15 cellular contexts compared by ENCODE assay signal in genomic region chr6:101662111-101662897, GRCh38.
DNase-seq lines count a peak whose midpoint lies in the region; ATAC-seq, FAIRE-seq and TF ChIP-seq lines count a peak whose summit lies in the region.
"Had no signal": no experiment of that assay in that cellular context is flagged by ENCODE, and none has a peak within 500 bp of the region (broad histone marks: within the 10 kb centered on the region; RNA-seq: fewer than 3 reads in every experiment).

No MANE protein-coding gene starts in this region.

- POLR2A ChIA-PET in GM12878 (lab: Charles Lee) = no interaction called here

- TF ChIP-seq RAD21 in GM12878 (IDR thresholded peaks at IDR 0.05; ENCODE audit: insufficient read depth, low read depth, low read length) = no peak

- intact Hi-C loops in GM12878 (cut with micrococcal nuclease; ENCODE audit: unreplicated experiment) = no loop called here

- H3K4me1 ChIP-seq in GM12878 (ENCODE audit: control insufficient read depth, insufficient read depth, low read length) (no peaks in the 10 kb centered on the region), foreskin keratinocyte (peaks cover 11% of the 10 kb centered on the region)
- H3K4me1 ChIP-seq: upper lobe of right lung had no signal

- no peaks in the 10 kb centered on the region for H4K20me1 ChIP-seq in GM12878 (ENCODE audit: control insufficient read depth, insufficient read depth)

- in situ Hi-C loops in GM12878 (cut with MboI) = no loop called here

- DNase-seq in GM12878 (ENCODE audit: low read depth, low spot score) (no peak), NCI-H69 (lab: John Stamatoyannopoulos, UW) (no peak), foreskin keratinocyte (no peak), omental fat pad (ENCODE audit: low spot score) (no peak), pons (ENCODE audit: low spot score) (no peak)
- DNase-seq: amniotic stem cell; CD4-positive, alpha-beta memory T cell; cortex of kidney; ovary; T-helper 9 cell; upper lobe of right lung had no signal

- TF ChIP-seq CTCF in GM12878 (IDR thresholded peaks at IDR 0.05 in 2 of 3, conservative IDR thresholded peaks at IDR 0.05 in 1 of 3; ENCODE audit: control insufficient read depth in 2 of 3, extremely low read depth in 1 of 3, insufficient read depth in 1 of 3, low read depth in 3 of 3, low read length in 3 of 3) (no peak), foreskin keratinocyte (conservative IDR thresholded peaks at IDR 0.05) (no peak), omental fat pad (IDR thresholded peaks at IDR 0.05) (no peak)

- H3K4me3 ChIP-seq in GM12878 = no peak overlapping the region
- H3K4me3 ChIP-seq: ovary, upper lobe of right lung had no signal

- no peaks in the 10 kb centered on the region for H3K36me3 ChIP-seq in GM12878 (ENCODE audit: control insufficient read depth in 2 of 2, insufficient read depth in 2 of 2, low read length in 1 of 2)
- H3K36me3 ChIP-seq: ovary, upper lobe of right lung had no signal

- ATAC-seq in GM19043 (IDR thresholded peaks at IDR 0.05; ENCODE audit: low read depth, unreplicated experiment) = peak; percentile 71
- peak; percentile 93 for ATAC-seq in GM21723 (IDR thresholded peaks at IDR 0.05; ENCODE audit: unreplicated experiment)
- peak; percentile 84 for ATAC-seq in HG03103 (IDR thresholded peaks at IDR 0.05; ENCODE audit: low read depth, unreplicated experiment)
- peak; percentile 83 for ATAC-seq in GM12878
- no peak for ATAC-seq in foreskin keratinocyte
- ATAC-seq in omental fat pad (ENCODE audit: low FRiP score) = no peak
- ATAC-seq: upper lobe of right lung had no signal

- no TSS peak for BruUV-seq in GM12878 (replicated peaks; lab: Mats Ljungman, UMichigan)

- H3K27ac ChIP-seq in GM12878 (ENCODE audit: control insufficient read depth, insufficient read depth) = no peak overlapping the region
- no peak overlapping the region for H3K27ac ChIP-seq in foreskin keratinocyte
- H3K27ac ChIP-seq: ovary, upper lobe of right lung had no signal

- H3K9ac ChIP-seq in GM12878 (ENCODE audit: control insufficient read depth, insufficient read depth, low read length) = no peak overlapping the region

- CTCF ChIA-PET in GM12878 (lab: Yijun Ruan, JAX) = no interaction called here

- TF ChIP-seq POLR2A in GM12878 (IDR thresholded peaks at IDR 0.05; ENCODE audit: low read depth, low read length) = no peak

- SMC1A ChIA-PET in GM12878 (lab: Charles Lee; ENCODE audit: uncharacterized antibody, unreplicated experiment) = no interaction called here

- H3K4me2 ChIP-seq in GM12878 (ENCODE audit: control insufficient read depth, insufficient read depth) = no peak overlapping the region

- no peak overlapping the region for H2AFZ ChIP-seq in GM12878 (ENCODE audit: control insufficient read depth, low read depth, low read length)

- no peaks in the 10 kb centered on the region for H3K79me2 ChIP-seq in GM12878 (ENCODE audit: control insufficient read depth, insufficient read depth, low read length)

- H3K9me3 ChIP-seq in GM12878 (replicated peaks; ENCODE audit: control insufficient read depth, insufficient read depth, low read length) = no peaks in the 10 kb centered on the region
- H3K9me3 ChIP-seq: ovary, upper lobe of right lung had no signal

- no peak for TF ChIP-seq EP300 in GM12878 (IDR thresholded peaks at IDR 0.05; ENCODE audit: borderline replicate concordance in 1 of 2, control insufficient read depth in 1 of 2, low read depth in 2 of 2, low read length in 2 of 2)

- peak; percentile 49 for FAIRE-seq in GM12878 (lab: Jason Lieb, UNC)
- FAIRE-seq: H1 had no signal

- no peaks in the 10 kb centered on the region for H3K27me3 ChIP-seq in GM12878 (replicated peaks in 1 of 2; ENCODE audit: control insufficient read depth in 2 of 2, insufficient read depth in 2 of 2, low read length in 1 of 2)
- no peaks in the 10 kb centered on the region for H3K27me3 ChIP-seq in foreskin keratinocyte
- H3K27me3 ChIP-seq: ovary, upper lobe of right lung had no signal

- 18% methylated on average over 2 of the region's 2 CpGs for WGBS in GM12878 (ENCODE audit: insufficient coverage, insufficient replicate concordance, low lambda C conversion rate, missing lambda C conversion rate)

- RAD21 ChIA-PET in GM12878 (lab: Charles Lee; ENCODE audit: unreplicated experiment) = no interaction called here

TF ChIP-seq in GM12878, 131 proteins besides CTCF, POLR2A, EP300 and RAD21:
- TF ChIP-seq SPI1 (IDR thresholded peaks at IDR 0.05; ENCODE audit: borderline replicate concordance, insufficient read depth, low read depth, low read length) (peak; percentile 14; the same call in 1 of the 2 replicates), IKZF2 (IDR thresholded peaks at IDR 0.05) (no peak)

Comparison
In these comparisons a context has a peak if more than half of its experiments do, and no peak if none do; other contexts are left out.
1. ATAC-seq: peak in GM19043 (single experiment), GM21723 (single experiment), HG03103 (single experiment) and GM12878 (single experiment); none in foreskin keratinocyte (single experiment) and omental fat pad (single experiment).